Comparison of ENCODE assay signal across 8 cellular contexts in the genomic region with DNA sequence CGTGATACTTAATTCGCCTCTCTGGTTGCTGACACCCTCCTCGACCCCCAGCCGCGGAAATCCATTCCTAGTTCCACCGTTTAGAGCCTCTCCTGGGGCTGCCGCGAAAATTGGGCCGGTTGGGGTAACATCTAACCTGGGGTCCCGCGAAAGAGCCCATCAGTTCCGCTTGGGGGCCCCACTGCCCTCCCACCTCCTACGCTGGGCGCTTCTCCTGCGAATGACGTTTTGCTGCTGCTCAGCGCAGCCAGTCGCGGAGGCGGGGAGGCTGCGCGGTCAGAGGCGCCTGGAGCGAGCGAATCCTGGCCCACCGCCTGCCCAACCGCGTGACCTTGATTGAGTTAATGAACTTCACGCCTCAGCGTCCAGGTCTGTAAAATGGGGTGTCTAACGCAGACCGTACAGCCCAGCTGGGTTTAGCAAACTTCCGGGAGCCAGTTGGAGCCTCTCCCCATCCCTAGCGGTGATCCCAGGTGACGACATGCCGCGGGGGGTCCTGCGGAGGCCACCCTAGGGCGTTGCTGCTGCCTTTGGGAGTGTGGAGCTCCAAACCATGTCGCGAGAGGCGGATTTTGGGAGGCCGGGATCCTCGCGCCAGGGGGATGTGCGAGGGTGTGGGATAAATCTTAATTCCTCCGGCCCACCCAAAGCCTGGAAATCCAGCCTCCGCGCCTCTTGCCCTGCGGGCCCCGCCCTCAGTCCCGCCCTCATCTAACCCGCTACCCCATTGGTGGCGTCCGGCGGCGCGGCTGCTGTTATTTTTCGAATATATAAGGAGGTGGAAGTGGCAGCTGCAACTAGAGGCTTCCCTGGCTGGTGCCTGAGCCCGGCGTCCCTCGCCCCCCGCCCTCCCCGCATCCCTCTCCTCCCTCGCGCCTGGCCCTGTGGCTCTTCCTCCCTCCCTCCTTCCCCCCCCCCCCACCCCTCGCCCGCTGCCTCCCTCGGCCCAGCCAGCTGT. TPM values are rescaled to one million over a fixed set of nuclear protein-coding genes. Genes with fewer than 3 reads are reported as not detected.
DNase-seq lines count a peak whose midpoint lies in the region; TF ChIP-seq lines count a peak whose summit lies in the region.

A gene (plus strand): TSS at position 800 of the 958 bp plus-strand sequence. CDS start 222 bp downstream, outside the sequence.

- intact Hi-C loops in stomach (cut with DNase I; ENCODE audit: low total_unique reads), result no loop called here

- H3K27ac ChIP-seq in stomach, result peak within 1 kb of the TSS; percentile 92 to 99 (median 95)

- no peak for TF ChIP-seq POLR2A in stomach (IDR thresholded peaks at IDR 0.05)

- no peaks in the 10 kb centered on the region for H3K9me3 ChIP-seq in HAP-1
- H3K9me3 ChIP-seq in MG63, result no peaks in the 10 kb centered on the region
- no peaks in the 10 kb centered on the region for H3K9me3 ChIP-seq in stomach

- H3K27me3 Mint-ChIP-seq in nephron progenitor cell (ENCODE audit: low read depth, poor library complexity), result peaks cover 20% of the 10 kb centered on the region

- no peak for TF ChIP-seq EP300 in stomach (IDR thresholded peaks at IDR 0.05)

- H3K4me3 ChIP-seq in HAP-1, result peak within 1 kb of the TSS; percentile 77
- H3K4me3 ChIP-seq in MG63, result peak within 1 kb of the TSS; percentile 70
- H3K4me3 ChIP-seq in fibroblast of the aortic adventitia (ENCODE audit: low read depth, low read length), result peak within 1 kb of the TSS; percentile 96
- H3K4me3 ChIP-seq in stomach, result peak within 1 kb of the TSS; percentile 63 to 89 (median 70)

- 1 to 2% (median 2%) methylated on average over 44 to 68 of the region's 69 CpGs for WGBS in stomach, 5 donors

- no peaks in the 10 kb centered on the region for H3K9me3 Mint-ChIP-seq in nephron progenitor cell

- no peak within 1 kb of the TSS for H3K27ac Mint-ChIP-seq in nephron progenitor cell

- H3K36me3 ChIP-seq in HAP-1 (replicated peaks) (peaks cover 19% of the 10 kb centered on the region), MG63 (peaks cover 20% of the 10 kb centered on the region), stomach (peaks cover 8 to 23% (median 18%) of the 10 kb centered on the region in 4 donors)

- H3K27me3 ChIP-seq in HAP-1 (ENCODE audit: low read depth) (no peaks in the 10 kb centered on the region), MG63 (no peaks in the 10 kb centered on the region), stomach (no peaks in the 10 kb centered on the region)

- no peaks in the 10 kb centered on the region for H3K36me3 Mint-ChIP-seq in nephron progenitor cell (ENCODE audit: low read depth)

- DNase-seq in ELR (ENCODE audit: low read depth) (peak; percentile 94), HAP-1 (ENCODE audit: low spot score in 2 of 2) (peak; percentile 94 to 98), MG63 (peak; percentile 93), SHP77 (lab: John Stamatoyannopoulos, UW) (peak; percentile 96 to 98), fibroblast of the aortic adventitia (ENCODE audit: low read depth) (peak; percentile 95), nephron progenitor cell (peak; percentile 94), stomach (peak; percentile 95)
- peak; percentile 82 for DNase-seq in activated T-helper 9 cell treated with anti-CD3 and anti-CD28 coated beads, Interleukin-2, amount 50 U/mL, for 16 hours (ENCODE audit: low read depth)

- in situ Hi-C loops in HAP-1 (cut with MboI; ENCODE audit: low sequenced_read_pairs), result no loop called here

- TF ChIP-seq CTCF in fibroblast of the aortic adventitia (IDR thresholded peaks at IDR 0.05; ENCODE audit: insufficient read depth, low read length) (peak; percentile 63), nephron progenitor cell (IDR thresholded peaks at IDR 0.05) (peak; percentile 28), stomach (IDR thresholded peaks at IDR 0.05) (peak in 5 of 7 experiments; percentile 41 to 83 (median 58))

- peaks cover 9% of the 10 kb centered on the region; the same call in 1 of the 2 replicates for H3K4me1 ChIP-seq in HAP-1
- peaks cover 36 to 60% (median 54%) of the 10 kb centered on the region in 4 donors for H3K4me1 ChIP-seq in stomach

- H3K4me1 Mint-ChIP-seq in nephron progenitor cell, result peaks cover 47% of the 10 kb centered on the region

- peak within 1 kb of the TSS; percentile 88 for H3K4me3 Mint-ChIP-seq in nephron progenitor cell

RNA-seq across cellular contexts. Expression of the gene that starts here (rescaled TPM):
- 13.9 and 16.0 TPM in 2 replicates for total RNA-seq in MG63 (2014; rRNA removed; shearing (Covaris generic); ENCODE audit: low replicate concordance)
- total RNA-seq in fibroblast of the aortic adventitia (ENCODE audit: low replicate concordance), result 51.0 and 58.5 TPM in 2 replicates
- total RNA-seq in stomach, result 10 to 100 TPM in 4 of 5 donors, 1 to 10 TPM in 1; 9.4 to 56.5 (median 32.6) TPM
- 10 to 100 TPM; 18.0 to 23.1 (median 22.6) TPM for polyA plus RNA-seq in stomach

Comparison
In these comparisons a context has a peak if more than half of its experiments do, and no peak if none do; other contexts are left out.
1. Peak in every context shown above with its lines: DNase-seq, H3K4me3 ChIP-seq and H3K27ac ChIP-seq.